In the genomic region with DNA sequence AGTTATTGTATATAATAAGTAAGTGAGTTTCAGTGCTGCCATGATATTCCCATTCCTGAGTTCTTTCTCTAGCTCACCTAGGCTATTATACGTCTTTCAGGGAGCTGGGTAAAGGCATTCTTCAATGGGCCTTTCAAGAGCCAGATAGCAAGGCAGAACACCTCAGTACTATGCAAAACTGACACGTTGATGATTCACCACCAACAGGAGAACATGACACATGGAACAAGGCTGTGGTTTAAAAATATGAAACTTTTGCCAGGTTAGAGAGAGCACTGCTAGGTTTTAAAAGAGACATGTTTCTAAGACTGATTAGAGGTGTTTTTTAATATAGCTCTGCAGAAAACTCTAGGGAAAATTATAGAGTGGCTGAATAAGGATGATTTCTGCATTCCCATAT, we compare ENCODE assay signal across 8 cellular contexts.
DNase-seq lines count a peak whose midpoint lies in the region; ATAC-seq and TF ChIP-seq lines count a peak whose summit lies in the region.

No MANE protein-coding gene starts in this region.

- no peaks in the 10 kb centered on the region for H3K9me3 ChIP-seq in Peyer's patch

- no peaks in the 10 kb centered on the region for H3K4me1 ChIP-seq in Peyer's patch

- no peak overlapping the region for H3K4me3 ChIP-seq in GM12865 (ENCODE audit: low read depth, low read length)
- no peak overlapping the region for H3K4me3 ChIP-seq in Peyer's patch

- no peak overlapping the region for H3K27ac ChIP-seq in Peyer's patch

- ATAC-seq in GM21526 (IDR thresholded peaks at IDR 0.05; ENCODE audit: low FRiP score, unreplicated experiment), result peak; percentile 62

- H3K36me3 ChIP-seq in Peyer's patch, result no peaks in the 10 kb centered on the region

- TF ChIP-seq CTCF in GM12865 (IDR thresholded peaks at IDR 0.05; ENCODE audit: insufficient read depth, low read depth, low read length, missing control alignments), result no peak
- no peak for TF ChIP-seq CTCF in Peyer's patch (IDR thresholded peaks at IDR 0.05)

- DNase-seq in GM12865 (ENCODE audit: low read depth) (peak; percentile 81), HPDE6-E6E7 (ENCODE audit: extremely low spot score) (peak; percentile 83), dermis blood vessel endothelial cell (peak; percentile 53), cortex of kidney (lab: John Stamatoyannopoulos, UW) (no peak), DMS79 treated with DMSO at 0.1 percent for 48 hours (lab: John Stamatoyannopoulos, UW) (no peak), HK-2 (ENCODE audit: unreplicated experiment) (no peak), Peyer's patch (no peak)

- TF ChIP-seq POLR2A in Peyer's patch (IDR thresholded peaks at IDR 0.05), result no peak

- H3K27me3 ChIP-seq in Peyer's patch, result no peaks in the 10 kb centered on the region

Comparison
In these comparisons a context has a peak if more than half of its experiments do, and no peak if none do; other contexts are left out.
1. DNase-seq: peak in GM12865 (single experiment), HPDE6-E6E7 (single experiment) and dermis blood vessel endothelial cell (single experiment); none in cortex of kidney (single experiment), DMS79 treated with DMSO at 0.1 percent for 48 hours (single experiment), HK-2 (single experiment) and Peyer's patch (0 of 3).